In the genomic region with DNA sequence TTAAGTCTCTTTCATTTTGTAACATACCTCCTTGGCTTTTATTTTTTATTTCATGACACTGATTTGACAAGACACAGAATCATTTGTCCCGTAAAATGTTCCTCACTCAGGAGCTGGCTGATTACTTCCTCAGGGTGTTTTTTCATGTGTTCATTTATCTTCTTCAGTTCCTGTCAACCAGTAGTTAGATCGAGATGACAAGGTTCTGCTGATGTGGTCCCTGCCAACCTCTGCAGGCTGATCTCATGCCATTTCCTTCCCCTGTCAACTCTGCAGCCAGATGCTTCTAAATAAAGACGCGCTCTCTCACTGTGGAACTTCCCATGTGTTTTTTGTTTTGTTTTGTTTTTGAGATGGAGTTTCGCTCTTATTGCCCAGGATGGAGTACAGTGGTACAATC, we compare ENCODE assay signal across 10 cellular contexts. TPM values are rescaled to one million over a fixed set of nuclear protein-coding genes. Genes with fewer than 3 reads are reported as not detected.
DNase-seq lines count a peak whose midpoint lies in the region; ATAC-seq lines count a peak whose summit lies in the region.
"Had no signal": no experiment of that assay in that cellular context is flagged by ENCODE, and none has a peak within 500 bp of the region (broad histone marks: within the 10 kb centered on the region; RNA-seq: fewer than 3 reads in every experiment).

No MANE protein-coding gene starts in this region.

- H3K36me3 Mint-ChIP-seq in activated CD8-positive, alpha-beta memory T cell treated with anti-CD3 and anti-CD28 coated beads, Interleukin-2, amount 10 ng/mL, durations not matched to agents 7 days and 5 days = no peaks in the 10 kb centered on the region
- no peaks in the 10 kb centered on the region for H3K36me3 Mint-ChIP-seq in effector memory CD8-positive, alpha-beta T cell (ENCODE audit: insufficient read depth)
- H3K36me3 Mint-ChIP-seq in stimulated activated effector memory CD8-positive, alpha-beta T cell treated with anti-CD3 and anti-CD28 coated beads, Interleukin-12 subunit alpha, Interleukin-12 subunit beta, amount 100 ng/mL, for 72 hours = no peaks in the 10 kb centered on the region

- peak; percentile 90 for ATAC-seq in activated CD8-positive, alpha-beta memory T cell treated with anti-CD3 and anti-CD28 coated beads, Interleukin-2, amount 10 ng/mL, durations not matched to agents 7 days and 5 days
- peak; percentile 84 for ATAC-seq in effector memory CD8-positive, alpha-beta T cell (replicated peaks)
- ATAC-seq in stimulated activated effector memory CD8-positive, alpha-beta T cell treated with anti-CD3 and anti-CD28 coated beads, Interleukin-12 subunit alpha, Interleukin-12 subunit beta, amount 100 ng/mL, for 72 hours = peak; percentile 85
- ATAC-seq in HG03354 (IDR thresholded peaks at IDR 0.05; ENCODE audit: poor library complexity, severe bottlenecking, unreplicated experiment) (no peak), GM21390 (IDR thresholded peaks at IDR 0.05; ENCODE audit: unreplicated experiment) (no peak)

- peak overlapping the region; percentile 54 for H3K4me3 Mint-ChIP-seq in activated CD8-positive, alpha-beta memory T cell treated with anti-CD3 and anti-CD28 coated beads, Interleukin-2, amount 10 ng/mL, durations not matched to agents 7 days and 5 days
- peak overlapping the region; percentile 21 to 39 for H3K4me3 Mint-ChIP-seq in effector memory CD8-positive, alpha-beta T cell
- peak overlapping the region; percentile 51 for H3K4me3 Mint-ChIP-seq in stimulated activated effector memory CD8-positive, alpha-beta T cell treated with anti-CD3 and anti-CD28 coated beads, Interleukin-12 subunit alpha, Interleukin-12 subunit beta, amount 100 ng/mL, for 72 hours

- H3K9me3 Mint-ChIP-seq in activated CD8-positive, alpha-beta memory T cell treated with anti-CD3 and anti-CD28 coated beads, Interleukin-2, amount 10 ng/mL, durations not matched to agents 7 days and 5 days (ENCODE audit: low read depth) = no peaks in the 10 kb centered on the region
- H3K9me3 Mint-ChIP-seq in effector memory CD8-positive, alpha-beta T cell = no peaks in the 10 kb centered on the region
- H3K9me3 Mint-ChIP-seq in stimulated activated effector memory CD8-positive, alpha-beta T cell treated with anti-CD3 and anti-CD28 coated beads, Interleukin-12 subunit alpha, Interleukin-12 subunit beta, amount 100 ng/mL, for 72 hours = no peaks in the 10 kb centered on the region

- peak overlapping the region; percentile 38 for H3K27ac Mint-ChIP-seq in activated CD8-positive, alpha-beta memory T cell treated with anti-CD3 and anti-CD28 coated beads, Interleukin-2, amount 10 ng/mL, durations not matched to agents 7 days and 5 days
- peak overlapping the region in 1 of 2 donors; percentile 6 for H3K27ac Mint-ChIP-seq in effector memory CD8-positive, alpha-beta T cell
- H3K27ac Mint-ChIP-seq in stimulated activated effector memory CD8-positive, alpha-beta T cell treated with anti-CD3 and anti-CD28 coated beads, Interleukin-12 subunit alpha, Interleukin-12 subunit beta, amount 100 ng/mL, for 72 hours = no peak overlapping the region

- peaks cover 42% of the 10 kb centered on the region for H3K27me3 Mint-ChIP-seq in activated CD8-positive, alpha-beta memory T cell treated with anti-CD3 and anti-CD28 coated beads, Interleukin-2, amount 10 ng/mL, durations not matched to agents 7 days and 5 days
- H3K27me3 Mint-ChIP-seq in effector memory CD8-positive, alpha-beta T cell = peaks cover 48 to 61% of the 10 kb centered on the region in 2 donors

- CTCF ChIA-PET in activated CD8-positive, alpha-beta memory T cell treated with anti-CD3 and anti-CD28 coated beads, Interleukin-2, amount 10 ng/mL, durations not matched to agents 7 days and 5 days (lab: Charles Lee) = interaction anchor here (0.6 to 2.8 kb wide), 3 partner anchors 38 to 985 kb away, joined by 3 to 14 read pairs (median 5); a partner anchor contains a TSS

- peak; percentile 65 for DNase-seq in activated CD8-positive, alpha-beta memory T cell treated with anti-CD3 and anti-CD28 coated beads, Interleukin-2, amount 10 ng/mL, durations not matched to agents 7 days and 5 days
- no peak for DNase-seq in activated CD8-positive, alpha-beta memory T cell treated with anti-CD3 and anti-CD28 coated beads, Interleukin-2, amount 50 U/mL, for 48 hours
- peak; percentile 56 for DNase-seq in SK-N-DZ (ENCODE audit: low spot score)
- DNase-seq in effector memory CD8-positive, alpha-beta T cell = no peak
- DNase-seq in stimulated activated effector memory CD8-positive, alpha-beta T cell treated with anti-CD3 and anti-CD28 coated beads, Interleukin-12 subunit alpha, Interleukin-12 subunit beta, amount 100 ng/mL, for 72 hours (ENCODE audit: low spot score in 2 of 2) = no peak
- DNase-seq in stimulated activated CD4-positive, alpha-beta T cell treated with anti-CD3 and anti-CD28 coated beads, Interleukin-4, amount 100 ng/mL, for 4 hours = no peak
- DNase-seq: NCI-H1092 had no signal

- peaks cover 22% of the 10 kb centered on the region for H3K4me1 Mint-ChIP-seq in activated CD8-positive, alpha-beta memory T cell treated with anti-CD3 and anti-CD28 coated beads, Interleukin-2, amount 10 ng/mL, durations not matched to agents 7 days and 5 days
- peaks cover 14% of the 10 kb centered on the region in 2 donors for H3K4me1 Mint-ChIP-seq in effector memory CD8-positive, alpha-beta T cell (ENCODE audit: low read depth in 2 of 2)
- peaks cover 12% of the 10 kb centered on the region for H3K4me1 Mint-ChIP-seq in stimulated activated effector memory CD8-positive, alpha-beta T cell treated with anti-CD3 and anti-CD28 coated beads, Interleukin-12 subunit alpha, Interleukin-12 subunit beta, amount 100 ng/mL, for 72 hours

RNA-seq across cellular contexts. Expression of a gene that starts 8.1 kb away (rescaled TPM):
- under 1 TPM; 0.70 to 0.96 TPM for total RNA-seq in activated CD8-positive, alpha-beta memory T cell treated with anti-CD3 and anti-CD28 coated beads, Interleukin-2, amount 10 ng/mL, durations not matched to agents 7 days and 5 days
- polyA plus RNA-seq in SK-N-DZ (2014; cell fraction: cytosol; rRNA removed) = not detected in 2 replicates
- polyA plus RNA-seq in SK-N-DZ (2014; cell fraction: nucleus; rRNA removed) = not detected in 2 replicates
- polyA plus RNA-seq: neural cell had no signal

RNA-seq across cellular contexts. Expression of a gene that starts 8.2 kb away (rescaled TPM):
- under 1 TPM in 1 of 2 experiments, not detected in 1; 0.12 TPM for total RNA-seq in activated CD8-positive, alpha-beta memory T cell treated with anti-CD3 and anti-CD28 coated beads, Interleukin-2, amount 10 ng/mL, durations not matched to agents 7 days and 5 days
- polyA plus RNA-seq in SK-N-DZ (2014; cell fraction: cytosol; rRNA removed) = 0.09 TPM in 1 of 2 replicates, not detected in the other
- not detected in 2 replicates for polyA plus RNA-seq in SK-N-DZ (2014; cell fraction: nucleus; rRNA removed)
- polyA plus RNA-seq: neural cell had no signal

RNA-seq across cellular contexts. Expression of a gene that starts 16.6 kb away (rescaled TPM):
- 10 to 100 TPM; 23.6 to 26.1 TPM for total RNA-seq in activated CD8-positive, alpha-beta memory T cell treated with anti-CD3 and anti-CD28 coated beads, Interleukin-2, amount 10 ng/mL, durations not matched to agents 7 days and 5 days
- 29.9 and 42.2 TPM in 2 replicates for polyA plus RNA-seq in SK-N-DZ (2014; cell fraction: cytosol; rRNA removed)
- polyA plus RNA-seq in SK-N-DZ (2014; cell fraction: nucleus; rRNA removed) = 27.0 and 35.1 TPM in 2 replicates

RNA-seq across cellular contexts. Expression of a gene that starts 23.8 kb away (rescaled TPM):
- not detected for total RNA-seq in activated CD8-positive, alpha-beta memory T cell treated with anti-CD3 and anti-CD28 coated beads, Interleukin-2, amount 10 ng/mL, durations not matched to agents 7 days and 5 days
- polyA plus RNA-seq in SK-N-DZ (2014; cell fraction: cytosol; rRNA removed) = not detected in 2 replicates
- polyA plus RNA-seq in SK-N-DZ (2014; cell fraction: nucleus; rRNA removed) = not detected in 2 replicates
- polyA plus RNA-seq: neural cell had no signal

RNA-seq across cellular contexts. Expression of a gene that starts 37.4 kb away (rescaled TPM):
- total RNA-seq in activated CD8-positive, alpha-beta memory T cell treated with anti-CD3 and anti-CD28 coated beads, Interleukin-2, amount 10 ng/mL, durations not matched to agents 7 days and 5 days = 100 to 1,000 TPM; 348 to 365 TPM
- 73.0 and 73.3 TPM in 2 replicates for polyA plus RNA-seq in SK-N-DZ (2014; cell fraction: cytosol; rRNA removed)
- polyA plus RNA-seq in SK-N-DZ (2014; cell fraction: nucleus; rRNA removed) = 161 and 177 TPM in 2 replicates

Comparison
In these comparisons a context has a peak if more than half of its experiments do, and no peak if none do; other contexts are left out.
1. DNase-seq: peak in activated CD8-positive, alpha-beta memory T cell treated with anti-CD3 and anti-CD28 coated beads, Interleukin-2, amount 10 ng/mL, durations not matched to agents 7 days and 5 days (single experiment) and SK-N-DZ (single experiment); none in activated CD8-positive, alpha-beta memory T cell treated with anti-CD3 and anti-CD28 coated beads, Interleukin-2, amount 50 U/mL, for 48 hours (single experiment), effector memory CD8-positive, alpha-beta T cell (0 of 3), stimulated activated effector memory CD8-positive, alpha-beta T cell treated with anti-CD3 and anti-CD28 coated beads, Interleukin-12 subunit alpha, Interleukin-12 subunit beta, amount 100 ng/mL, for 72 hours (0 of 2) and stimulated activated CD4-positive, alpha-beta T cell treated with anti-CD3 and anti-CD28 coated beads, Interleukin-4, amount 100 ng/mL, for 4 hours (0 of 2).
2. ATAC-seq: peak in activated CD8-positive, alpha-beta memory T cell treated with anti-CD3 and anti-CD28 coated beads, Interleukin-2, amount 10 ng/mL, durations not matched to agents 7 days and 5 days (single experiment), effector memory CD8-positive, alpha-beta T cell (single experiment) and stimulated activated effector memory CD8-positive, alpha-beta T cell treated with anti-CD3 and anti-CD28 coated beads, Interleukin-12 subunit alpha, Interleukin-12 subunit beta, amount 100 ng/mL, for 72 hours (single experiment); none in HG03354 (single experiment) and GM21390 (single experiment).
3. Peak in every context shown above with its lines, with median percentiles within 50 percentile points of each other: H3K4me3 Mint-ChIP-seq.